Comparison of ENCODE assay signal across 14 cellular contexts in the genomic region with DNA sequence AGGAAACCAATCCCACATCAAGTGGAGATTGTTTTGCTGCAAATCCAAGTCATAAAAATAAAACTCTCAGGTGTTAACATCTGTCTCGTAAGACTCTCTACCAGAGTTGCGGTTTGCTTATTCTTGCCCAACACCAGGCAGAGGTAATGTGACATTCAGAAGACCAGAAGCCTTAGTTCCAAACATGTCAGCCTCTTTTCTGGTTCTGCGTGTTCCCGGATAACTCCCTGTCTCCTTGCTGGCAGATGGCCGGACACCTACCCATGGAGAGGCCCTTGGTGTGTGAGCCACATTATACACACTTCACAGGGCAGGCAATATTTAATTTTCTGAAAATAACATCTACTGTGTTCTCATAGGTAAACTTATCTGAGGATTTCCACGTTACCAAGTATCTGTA.
DNase-seq lines count a peak whose midpoint lies in the region; ATAC-seq and TF ChIP-seq lines count a peak whose summit lies in the region.
"Had no signal": no experiment of that assay in that cellular context is flagged by ENCODE, and none has a peak within 500 bp of the region (broad histone marks: within the 10 kb centered on the region; RNA-seq: fewer than 3 reads in every experiment).

No MANE protein-coding gene starts in this region.

- intact Hi-C loops in cardiac septum (cut with DNase I) (no loop called here), right cardiac atrium (cut with DNase I) (no loop called here)

- H3K9me3 ChIP-seq in right cardiac atrium (ENCODE audit: control insufficient read depth, low read length) (no peaks in the 10 kb centered on the region), gastroesophageal sphincter (no peaks in the 10 kb centered on the region)
- H3K9me3 ChIP-seq: A549, BE2C had no signal

- DNase-seq in cardiac septum (ENCODE audit: low spot score) (peak; percentile 19), right cardiac atrium (no peak), NCI-H524 treated with DMSO at 0.1 percent for 48 hours (lab: John Stamatoyannopoulos, UW) (peak; percentile 42), cerebellum (ENCODE audit: low spot score) (peak; percentile 66), MV-4-11 (lab: John Stamatoyannopoulos, UW) (no peak)
- DNase-seq: BE2C; CD4-positive, alpha-beta memory T cell; DND-41; GF-D8; HCEC 1CT; HFFc6 had no signal

- ATAC-seq in right cardiac atrium, result no peak
- ATAC-seq in gastroesophageal sphincter, result no peak
- ATAC-seq: A549 had no signal

- H3K4me3 ChIP-seq in right cardiac atrium (ENCODE audit: low read length) (no peak overlapping the region), gastroesophageal sphincter (no peak overlapping the region)
- H3K4me3 ChIP-seq: A549 had no signal

- TF ChIP-seq POLR2A in gastroesophageal sphincter (IDR thresholded peaks at IDR 0.05), result no peak

- peaks cover 0 to 9% of the 10 kb centered on the region in 2 donors for H3K36me3 ChIP-seq in gastroesophageal sphincter

- no peak for TF ChIP-seq CTCF in gastroesophageal sphincter (IDR thresholded peaks at IDR 0.05)

- no peak for TF ChIP-seq EP300 in gastroesophageal sphincter (IDR thresholded peaks at IDR 0.05)

- H3K27ac ChIP-seq in right cardiac atrium (ENCODE audit: low read length), result no peak overlapping the region
- no peak overlapping the region for H3K27ac ChIP-seq in gastroesophageal sphincter
- H3K27ac ChIP-seq: A549, C4-2B had no signal

- no peaks in the 10 kb centered on the region for H3K27me3 ChIP-seq in right cardiac atrium (ENCODE audit: control insufficient read depth, insufficient read depth)
- H3K27me3 ChIP-seq in gastroesophageal sphincter, result no peaks in the 10 kb centered on the region
- H3K27me3 ChIP-seq: BE2C had no signal

- WGBS in right cardiac atrium, result 93% methylated on average over 6 of the region's 6 CpGs
- WGBS in gastroesophageal sphincter (ENCODE audit: low coverage in 1 of 2), 2 donors, result 93 to 100% methylated on average over 4 to 6 of the region's 6 CpGs

- H3K4me1 ChIP-seq in right cardiac atrium (ENCODE audit: control insufficient read depth, insufficient read depth, low read length) (no peaks in the 10 kb centered on the region), gastroesophageal sphincter (peaks cover 0 to 2% (median 0%) of the 10 kb centered on the region in 3 donors)
- H3K4me1 ChIP-seq: A549, BE2C had no signal

Comparison
In these comparisons a context has a peak if more than half of its experiments do, and no peak if none do; other contexts are left out.
1. DNase-seq: peak in cardiac septum (single experiment), NCI-H524 treated with DMSO at 0.1 percent for 48 hours (single experiment) and cerebellum (single experiment); none in right cardiac atrium (0 of 3) and MV-4-11 (single experiment).